ENCODE assay signal across 14 cellular contexts in the genomic region with DNA sequence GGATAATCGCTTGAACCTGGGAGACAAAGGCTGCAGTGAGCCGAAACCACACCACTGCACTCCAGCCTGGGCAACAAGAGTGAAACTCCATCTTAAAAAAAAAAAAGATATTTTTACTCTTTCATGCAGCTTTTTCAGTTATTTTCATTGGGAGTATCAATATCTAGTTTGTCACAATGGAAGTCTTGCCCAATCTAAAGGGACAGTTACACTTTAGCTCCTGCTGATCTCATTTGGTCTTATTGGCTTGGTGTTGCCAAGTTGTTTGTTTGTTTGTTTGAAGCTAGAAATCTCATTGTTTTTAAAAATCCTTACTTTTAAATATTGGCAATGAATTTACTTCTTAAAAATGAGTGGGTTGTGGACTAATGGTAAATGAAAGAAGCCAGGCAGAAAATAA. TPM values are rescaled to one million over a fixed set of nuclear protein-coding genes. Genes with fewer than 3 reads are reported as not detected.
A peak's percentile ranks its signal among the peaks of the same experiment; 100 is the strongest.
DNase-seq lines count a peak whose midpoint lies in the region; ATAC-seq and TF ChIP-seq lines count a peak whose summit lies in the region.
"Had no signal": no experiment of that assay in that cellular context is flagged by ENCODE, and none has a peak within 500 bp of the region (broad histone marks: within the 10 kb centered on the region; RNA-seq: fewer than 3 reads in every experiment).

No MANE protein-coding gene starts in this region.

- H3K27ac ChIP-seq in mammary epithelial cell (ENCODE audit: insufficient read depth, low read depth, low read length) = no peak overlapping the region
- peak overlapping the region; percentile 69 to 77 for H3K27ac ChIP-seq in coronary artery
- H3K27ac ChIP-seq in uterus = peak overlapping the region; percentile 46 to 71

- H3K79me2 ChIP-seq in mammary epithelial cell (ENCODE audit: insufficient read depth, low read length) = no peaks in the 10 kb centered on the region

- no peaks in the 10 kb centered on the region for H3K27me3 Mint-ChIP-seq in MCF 10A (ENCODE audit: insufficient read depth, unreplicated experiment)

- POLR2A ChIA-PET in MCF 10A (lab: Yijun Ruan, JAX) = interaction anchor here (0.6 kb wide), 1 partner anchor 9 kb away, joined by 4 read pairs; no protein-coding TSS in a partner anchor

- no peaks in the 10 kb centered on the region for H3K9me3 Mint-ChIP-seq in MCF 10A (ENCODE audit: unreplicated experiment)
- H3K9me3 Mint-ChIP-seq: CD14-positive monocyte had no signal

- no peak for TF ChIP-seq CTCF in MCF 10A (IDR thresholded peaks at IDR 0.05; ENCODE audit: unreplicated experiment)
- TF ChIP-seq CTCF in mammary epithelial cell (conservative IDR thresholded peaks at IDR 0.05 in 1 of 2, IDR thresholded peaks at IDR 0.05 in 1 of 2; ENCODE audit: extremely low read depth in 1 of 2, insufficient read depth in 1 of 2, low read depth in 1 of 2, low read length in 2 of 2) = no peak
- no peak for TF ChIP-seq CTCF in coronary artery (IDR thresholded peaks at IDR 0.05)
- no peak for TF ChIP-seq CTCF in uterus (IDR thresholded peaks at IDR 0.05)

- in situ Hi-C loops in mammary epithelial cell (cut with MboI; ENCODE audit: low sequenced_read_pairs in 2 of 2) = no loop called here

- ATAC-seq in sciatic nerve = peak; percentile 62
- ATAC-seq: K562 had no signal

- H3K4me1 ChIP-seq in mammary epithelial cell (ENCODE audit: insufficient read depth, low read length) = no peaks in the 10 kb centered on the region
- H3K4me1 ChIP-seq in uterus = peaks cover 0 to 4% of the 10 kb centered on the region in 2 donors

- DNase-seq in MCF 10A (ENCODE audit: unreplicated experiment) (no peak), mammary epithelial cell (no peak), coronary artery (ENCODE audit: low spot score) (no peak), sciatic nerve (ENCODE audit: low spot score) (no peak), uterus (no peak), NCI-H2107 treated with DMSO at 0.1 percent for 48 hours (lab: John Stamatoyannopoulos, UW; ENCODE audit: unreplicated experiment) (no peak), 8988T (no peak), AML-193 (lab: John Stamatoyannopoulos, UW) (no peak)
- DNase-seq: DMS 273 treated with DMSO at 0.1 percent for 48 hours, NCI-H1436, NCI-H2029 treated with DMSO at 0.1 percent for 48 hours, NCI-H774 had no signal

- no peak for TF ChIP-seq POLR2A in uterus (IDR thresholded peaks at IDR 0.05)

- peaks cover 10% of the 10 kb centered on the region for H3K4me1 Mint-ChIP-seq in MCF 10A (ENCODE audit: insufficient read depth, unreplicated experiment)

- H2AFZ ChIP-seq in mammary epithelial cell (ENCODE audit: low read depth, low read length) = no peak overlapping the region

- H3K27me3 ChIP-seq in mammary epithelial cell (ENCODE audit: insufficient read depth, low read length) (no peaks in the 10 kb centered on the region), uterus (no peaks in the 10 kb centered on the region)

- H3K4me3 ChIP-seq in mammary epithelial cell (replicated peaks in 1 of 3; ENCODE audit: insufficient read depth in 1 of 3, low read depth in 2 of 3, low read length in 3 of 3) (no peak overlapping the region), coronary artery (no peak overlapping the region), uterus (no peak overlapping the region)
- H3K4me3 ChIP-seq: K562 had no signal

- H3K9ac ChIP-seq in mammary epithelial cell (ENCODE audit: insufficient read depth, low read length) = no peak overlapping the region

- BruUV-seq in MCF 10A (replicated peaks; lab: Mats Ljungman, UMichigan) (no TSS peak), mammary epithelial cell (replicated peaks; lab: Mats Ljungman, UMichigan) (no TSS peak)

- H3K9me3 ChIP-seq in mammary epithelial cell (replicated peaks; ENCODE audit: insufficient read depth, low read length) (no peaks in the 10 kb centered on the region), uterus (no peaks in the 10 kb centered on the region)

- H4K20me1 ChIP-seq in mammary epithelial cell (ENCODE audit: insufficient read depth, low read length) = no peaks in the 10 kb centered on the region

- H3K36me3 ChIP-seq in mammary epithelial cell (ENCODE audit: insufficient read depth, low read length) (peaks cover 37% of the 10 kb centered on the region), uterus (no peaks in the 10 kb centered on the region)

- dilution Hi-C loops in mammary epithelial cell (cut with HindIII; ENCODE audit: low sequenced_read_pairs) = no loop called here

- 100% methylated on average over 2 of the region's 2 CpGs for WGBS in mammary epithelial cell (ENCODE audit: low coverage, missing lambda C conversion rate)

- peaks cover 74% of the 10 kb centered on the region for H3K36me3 Mint-ChIP-seq in MCF 10A (ENCODE audit: insufficient read depth, unreplicated experiment)

- H3K27ac Mint-ChIP-seq in MCF 10A (ENCODE audit: low read depth, unreplicated experiment) = peak overlapping the region; percentile 95

- intact Hi-C loops in MCF 10A (cut with micrococcal nuclease) = no loop called here
- intact Hi-C loops in mammary epithelial cell (cut with micrococcal nuclease) = no loop called here
- intact Hi-C loops in sciatic nerve (cut with DNase I) = no loop called here
- intact Hi-C loops in uterus (cut with DNase I; ENCODE audit: low total_unique reads) = no loop called here

- H3K4me3 Mint-ChIP-seq in MCF 10A (ENCODE audit: unreplicated experiment) = no peak overlapping the region
- H3K4me3 Mint-ChIP-seq: CD14-positive monocyte had no signal

- H3K4me2 ChIP-seq in mammary epithelial cell (ENCODE audit: insufficient read depth, low read depth, low read length) = no peak overlapping the region

- CTCF ChIA-PET in MCF 10A (lab: Yijun Ruan, JAX) (no interaction called here), mammary epithelial cell (lab: Charles Lee; ENCODE audit: low non-redundant PET) (no interaction called here)

RNA-seq across cellular contexts. Expression of gene CEP295, which starts 24.7 kb away (rescaled TPM):
- total RNA-seq in MCF 10A (2022) (9.5 and 11.1 TPM in 2 replicates), mammary epithelial cell (10 to 100 TPM; 13.0 to 18.3 TPM), sciatic nerve (11.2 TPM), uterus (10 to 100 TPM in 3 of 4 donors, 1 to 10 TPM in 1; 6.9 to 55.3 (median 23.4) TPM)
- polyA plus RNA-seq in mammary epithelial cell = 6.9 TPM
- 13.0 TPM for polyA minus RNA-seq in mammary epithelial cell

RNA-seq across cellular contexts. Expression of gene TAF1D, which starts 55.1 kb away (rescaled TPM):
- total RNA-seq in MCF 10A (2022) = 165 and 212 TPM in 2 replicates
- total RNA-seq in mammary epithelial cell = 100 to 1,000 TPM; 167 to 198 TPM
- polyA plus RNA-seq in mammary epithelial cell = 41.8 TPM
- polyA minus RNA-seq in mammary epithelial cell = 39.2 TPM
- 121 TPM for total RNA-seq in sciatic nerve
- 100 to 1,000 TPM in 3 of 4 donors, 10 to 100 TPM in 1; 46.1 to 431 (median 191) TPM for total RNA-seq in uterus

RNA-seq across cellular contexts. Expression of gene C11orf54, which starts 55.2 kb away (rescaled TPM):
- 13.8 and 23.1 TPM in 2 replicates for total RNA-seq in MCF 10A (2022)
- 10 to 100 TPM in 1 of 2 donors, 1 to 10 TPM in 1; 8.2 to 10.2 TPM for total RNA-seq in mammary epithelial cell
- polyA plus RNA-seq in mammary epithelial cell = 2.6 TPM
- not detected for polyA minus RNA-seq in mammary epithelial cell
- total RNA-seq in sciatic nerve = 38.2 TPM
- total RNA-seq in uterus = 10 to 100 TPM; 13.3 to 57.2 (median 32.1) TPM
